In genomic region chr10:24727811-24728210, GRCh38 we compare ENCODE assay signal across 1 cellular context.
TF ChIP-seq lines count a peak whose summit lies in the region.

No MANE protein-coding gene starts in this region.

TF ChIP-seq in H1, 55 proteins besides CTCF, POLR2A, EP300 and RAD21:
- TF ChIP-seq MAX (IDR thresholded peaks at IDR 0.05) (peak; percentile 46), RFX5 (IDR thresholded peaks at IDR 0.05; ENCODE audit: borderline replicate concordance, low read depth, low read length) (no peak), JUND (IDR thresholded peaks at IDR 0.05; ENCODE audit: low read length) (no peak), SAP30 (IDR thresholded peaks at IDR 0.05; ENCODE audit: insufficient read depth, insufficient replicate concordance, low read length) (no peak)
TF ChIP-seq in H1: peak in this region for 1.
